20 cellular contexts compared by ENCODE assay signal in genomic region chr11:7603031-7603781, GRCh38.
DNase-seq lines count a peak whose midpoint lies in the region; ATAC-seq and TF ChIP-seq lines count a peak whose summit lies in the region.
"Had no signal": no experiment of that assay in that cellular context is flagged by ENCODE, and none has a peak within 500 bp of the region (broad histone marks: within the 10 kb centered on the region; RNA-seq: fewer than 3 reads in every experiment).

No MANE protein-coding gene starts in this region.

- H3K4me3 ChIP-seq in HFF-Myc (replicated peaks; ENCODE audit: low read depth, low read length) (no peak overlapping the region), muscle layer of duodenum (ENCODE audit: low read depth in 1 of 2, low read length in 2 of 2) (no peak overlapping the region), PC-3 (ENCODE audit: low read length) (no peak overlapping the region)
- H3K4me3 ChIP-seq: K562, SJSA1, upper lobe of left lung had no signal

- no peak overlapping the region for H3K4me2 ChIP-seq in PC-3 (ENCODE audit: low read length)

- H4K20me1 ChIP-seq in PC-3 (ENCODE audit: low read length): no peaks in the 10 kb centered on the region

- H3K4me1 Mint-ChIP-seq in endothelial cell (ENCODE audit: unreplicated experiment) (peaks cover 22% of the 10 kb centered on the region), T-helper 17 cell (peaks cover 12% of the 10 kb centered on the region)
- H3K4me1 Mint-ChIP-seq: stimulated activated memory B cell treated with anti-CD40 and anti-IgM and Interleukin-4, amounts not matched to agents 10 μg/mL and 1 μg/mL and 100 μg/mL, for 72 hours had no signal

- no peaks in the 10 kb centered on the region for H3K9me3 Mint-ChIP-seq in endothelial cell (ENCODE audit: unreplicated experiment)
- H3K9me3 Mint-ChIP-seq: CD8-positive, alpha-beta T cell; stimulated activated memory B cell treated with anti-CD40 and anti-IgM and Interleukin-4, amounts not matched to agents 10 μg/mL and 1 μg/mL and 100 μg/mL, for 72 hours had no signal

- H3K36me3 ChIP-seq in muscle layer of duodenum (ENCODE audit: control insufficient read depth in 1 of 2, insufficient read depth in 2 of 2, low read length in 2 of 2): no peaks in the 10 kb centered on the region
- H3K36me3 ChIP-seq in PC-3 (ENCODE audit: low read depth, low read length): no peaks in the 10 kb centered on the region
- H3K36me3 ChIP-seq: SJSA1, upper lobe of left lung had no signal

- H3K27ac Mint-ChIP-seq in endothelial cell (ENCODE audit: unreplicated experiment) (peak overlapping the region; percentile 2), T-helper 17 cell (no peak overlapping the region)
- H3K27ac Mint-ChIP-seq: CD8-positive, alpha-beta T cell; stimulated activated memory B cell treated with anti-CD40 and anti-IgM and Interleukin-4, amounts not matched to agents 10 μg/mL and 1 μg/mL and 100 μg/mL, for 72 hours had no signal

- TF ChIP-seq CTCF in HFF-Myc (IDR thresholded peaks at IDR 0.05; ENCODE audit: low read depth, low read length, missing control alignments): no peak
- no peak for TF ChIP-seq CTCF in endothelial cell (IDR thresholded peaks at IDR 0.05; ENCODE audit: unreplicated experiment)
- no peak for TF ChIP-seq CTCF in PC-3 (conservative IDR thresholded peaks at IDR 0.05; ENCODE audit: low read depth, low read length)

- H3K27ac ChIP-seq in muscle layer of duodenum (ENCODE audit: low read length) (peak overlapping the region; percentile 9), PC-3 (ENCODE audit: low read length) (no peak overlapping the region)
- H3K27ac ChIP-seq: SJSA1 had no signal

- intact Hi-C loops in PC-3 (cut with micrococcal nuclease): no loop called here

- H3F3A ChIP-seq in PC-3 (ENCODE audit: low read length, unreplicated experiment): no peaks in the 10 kb centered on the region

- H3K36me3 Mint-ChIP-seq in endothelial cell (ENCODE audit: low read depth, unreplicated experiment) (no peaks in the 10 kb centered on the region), T-helper 17 cell (ENCODE audit: low read depth) (peaks cover 6% of the 10 kb centered on the region)

- BruUV-seq in PC-3 (replicated peaks; lab: Mats Ljungman, UMichigan): no TSS peak

- CTCF ChIA-PET in PC-3 (lab: Charles Lee): no interaction called here

- POLR2A ChIA-PET in PC-3 (lab: Charles Lee; ENCODE audit: unreplicated experiment): no interaction called here

- H3K27me3 Mint-ChIP-seq in endothelial cell (ENCODE audit: unreplicated experiment) (peaks cover 5% of the 10 kb centered on the region), T-helper 17 cell (no peaks in the 10 kb centered on the region)
- H3K27me3 Mint-ChIP-seq: stimulated activated memory B cell treated with anti-CD40 and anti-IgM and Interleukin-4, amounts not matched to agents 10 μg/mL and 1 μg/mL and 100 μg/mL, for 72 hours had no signal

- H3K4me1 ChIP-seq in muscle layer of duodenum (ENCODE audit: control insufficient read depth in 1 of 2, insufficient read depth in 2 of 2, low read length in 2 of 2): peaks cover 0 to 22% of the 10 kb centered on the region in 2 donors
- peaks cover 35% of the 10 kb centered on the region for H3K4me1 ChIP-seq in PC-3 (ENCODE audit: insufficient read depth, low read length)

- no peaks in the 10 kb centered on the region for H3K9me2 ChIP-seq in PC-3 (replicated peaks; ENCODE audit: low read length)

- H2AFZ ChIP-seq in PC-3 (ENCODE audit: low read length): no peak overlapping the region

- ATAC-seq in T-helper 17 cell (no peak), PC-3 (no peak)
- ATAC-seq: CD8-positive, alpha-beta T cell; K562; stimulated activated memory B cell treated with anti-CD40 and anti-IgM and Interleukin-4, amounts not matched to agents 10 μg/mL and 1 μg/mL and 100 μg/mL, for 72 hours had no signal

- H3K9ac ChIP-seq in PC-3 (ENCODE audit: low read length): no peak overlapping the region

- H3K9me3 ChIP-seq in muscle layer of duodenum (ENCODE audit: control insufficient read depth in 1 of 2, low read length in 2 of 2) (no peaks in the 10 kb centered on the region), T-helper 17 cell (ENCODE audit: control insufficient read depth, low read length, poor library complexity, severe bottlenecking) (no peaks in the 10 kb centered on the region), PC-3 (ENCODE audit: low read length) (no peaks in the 10 kb centered on the region)
- H3K9me3 ChIP-seq: SJSA1, upper lobe of left lung had no signal

- H3K27me3 ChIP-seq in muscle layer of duodenum (ENCODE audit: low read depth, low read length) (no peaks in the 10 kb centered on the region), PC-3 (ENCODE audit: low read length) (no peaks in the 10 kb centered on the region)
- H3K27me3 ChIP-seq: SJSA1, upper lobe of left lung had no signal

- H3K4me3 Mint-ChIP-seq in endothelial cell (ENCODE audit: unreplicated experiment) (no peak overlapping the region), T-helper 17 cell (no peak overlapping the region)
- H3K4me3 Mint-ChIP-seq: CD8-positive, alpha-beta T cell; stimulated activated memory B cell treated with anti-CD40 and anti-IgM and Interleukin-4, amounts not matched to agents 10 μg/mL and 1 μg/mL and 100 μg/mL, for 72 hours had no signal

- H3K79me2 ChIP-seq in PC-3 (ENCODE audit: low read length): no peaks in the 10 kb centered on the region

- DNase-seq in AG08395 (ENCODE audit: low spot score) (peak; percentile 17), HFF-Myc (ENCODE audit: extremely low read depth, low read depth) (peak; percentile 80), endothelial cell (ENCODE audit: low spot score) (no peak), T-helper 17 cell (no peak), PC-3 (no peak), cerebellum (ENCODE audit: low spot score) (no peak), NCI-H1092 treated with DMSO at 0.1 percent for 48 hours (lab: John Stamatoyannopoulos, UW) (no peak)
- DNase-seq: ACHN; activated CD4-positive, alpha-beta T cell treated with anti-CD3 and anti-CD28 coated beads for 4 hours; activated gamma-delta T cell treated with Interleukin-2 at 50 U/mL for 16 hours; aorta; CD8-positive, alpha-beta T cell; NCI-H2029; NCI-H524 treated with DMSO at 0.1 percent for 48 hours; T1000; upper lobe of left lung had no signal

Comparison
In these comparisons a context has a peak if more than half of its experiments do, and no peak if none do; other contexts are left out.
1. DNase-seq: peak in AG08395 (single experiment) and HFF-Myc (single experiment); none in endothelial cell (single experiment), T-helper 17 cell (0 of 3), PC-3 (single experiment), cerebellum (single experiment) and NCI-H1092 treated with DMSO at 0.1 percent for 48 hours (single experiment).